In genomic region chr10:67779455-67780205, GRCh38 we compare ENCODE assay signal across 8 cellular contexts. TPM values are rescaled to one million over a fixed set of nuclear protein-coding genes. Genes with fewer than 3 reads are reported as not detected.
DNase-seq lines count a peak whose midpoint lies in the region; ATAC-seq and TF ChIP-seq lines count a peak whose summit lies in the region.

No MANE protein-coding gene starts in this region.

- ATAC-seq in HG02610 (IDR thresholded peaks at IDR 0.05; ENCODE audit: unreplicated experiment) = peak; percentile 42
- ATAC-seq in GM19328 (IDR thresholded peaks at IDR 0.05; ENCODE audit: unreplicated experiment) = no peak

- 10% methylated on average over 4 of the region's 4 CpGs for WGBS in smooth muscle cell (ENCODE audit: low lambda C conversion rate)

- H3K9me3 ChIP-seq in smooth muscle cell (replicated peaks; ENCODE audit: low read depth) = no peaks in the 10 kb centered on the region

- peak; percentile 8 for DNase-seq in NCI-H1417 treated with DMSO at 0.1 percent for 48 hours (lab: John Stamatoyannopoulos, UW)
- DNase-seq in T-helper 2 cell = peak in 4 of 5 experiments; percentile 29 to 84 (median 54)
- DNase-seq in astrocyte of the hippocampus (ENCODE audit: low read depth, low spot score) = peak; percentile 88
- peak; percentile 69 to 88 for DNase-seq in hippocampal formation (lab: John Stamatoyannopoulos, UW)
- no peak for DNase-seq in smooth muscle cell (lab: John Stamatoyannopoulos, UW; ENCODE audit: unreplicated experiment)

- peak overlapping the region; percentile 33 for H2AFZ ChIP-seq in smooth muscle cell (ENCODE audit: low read depth)

- H3K36me3 ChIP-seq in smooth muscle cell (ENCODE audit: low read depth) = no peaks in the 10 kb centered on the region

- no peak overlapping the region for H3K9ac ChIP-seq in smooth muscle cell (ENCODE audit: low read depth)

- H3K79me2 ChIP-seq in smooth muscle cell (ENCODE audit: low read depth) = no peaks in the 10 kb centered on the region

- H3K4me3 ChIP-seq in smooth muscle cell = no peak overlapping the region

- peak overlapping the region; percentile 27 for H3K4me2 ChIP-seq in smooth muscle cell

- TF ChIP-seq CTCF in GM12872 (IDR thresholded peaks at IDR 0.05; ENCODE audit: insufficient read depth, low read depth, low read length) = peak; percentile 71
- TF ChIP-seq CTCF in smooth muscle cell (IDR thresholded peaks at IDR 0.05; ENCODE audit: borderline replicate concordance, insufficient read depth, poor library complexity, severe bottlenecking) = peak; percentile 90

- H3F3A ChIP-seq in smooth muscle cell (ENCODE audit: low read depth) = no peaks in the 10 kb centered on the region

- H3K27ac ChIP-seq in smooth muscle cell (ENCODE audit: low read depth) = no peak overlapping the region

- no peaks in the 10 kb centered on the region for H3K27me3 ChIP-seq in smooth muscle cell (ENCODE audit: low read depth)

- no peaks in the 10 kb centered on the region for H4K20me1 ChIP-seq in smooth muscle cell (ENCODE audit: low read depth)

- no peaks in the 10 kb centered on the region for H3K4me1 ChIP-seq in smooth muscle cell (ENCODE audit: low read depth)

RNA-seq across cellular contexts. Expression of gene DNAJC12, which starts 58.4 kb away (rescaled TPM):
- 2.1 and 3.7 TPM in 2 replicates for total RNA-seq in smooth muscle cell
- 0.82 and 1.4 TPM in 2 replicates for polyA plus RNA-seq in smooth muscle cell
